ENCODE assay signal across 1 cellular context in genomic region chr1:203592156-203592555, GRCh38.
TF ChIP-seq lines count a peak whose summit lies in the region.

No MANE protein-coding gene starts in this region.

TF ChIP-seq in H1, 55 proteins besides CTCF, POLR2A, EP300 and RAD21:
- TF ChIP-seq CHD2 (IDR thresholded peaks at IDR 0.05; ENCODE audit: low read length) (no peak; the same call in 1 of the 2 replicates), ASH2L (IDR thresholded peaks at IDR 0.05; ENCODE audit: low read length) (peak; percentile 31), SRF (IDR thresholded peaks at IDR 0.05; ENCODE audit: low read depth, low read length) (no peak), CTBP2 (IDR thresholded peaks at IDR 0.05; ENCODE audit: borderline replicate concordance, insufficient read depth, insufficient read length, low read length) (no peak), YY1 (IDR thresholded peaks at IDR 0.05; ENCODE audit: low read depth, low read length) (0 out of 2 replicates have a peak, but pooled peaks have one; percentile 38), EZH2 (IDR thresholded peaks at IDR 0.05; ENCODE audit: low read depth, low read length, severe bottlenecking) (no peak), HDAC2 (IDR thresholded peaks at IDR 0.05; ENCODE audit: borderline replicate concordance in 1 of 2, low read depth in 2 of 2, low read length in 2 of 2) (peak; percentile 45 to 60; a peak in 1 of 4 replicates), EGR1 (IDR thresholded peaks at IDR 0.05; ENCODE audit: borderline replicate concordance, low read depth, low read length) (peak; percentile 83; the same call in 1 of the 2 replicates), KDM4A (IDR thresholded peaks at IDR 0.05; ENCODE audit: low read depth, low read length, severe bottlenecking) (no peak), POU5F1 (IDR thresholded peaks at IDR 0.05; ENCODE audit: low read depth, low read length) (no peak), RBBP5 (IDR thresholded peaks at IDR 0.05; ENCODE audit: borderline replicate concordance, low read depth, low read length) (0 out of 2 replicates have a peak, but pooled peaks have one; percentile 44), TBP (IDR thresholded peaks at IDR 0.05; ENCODE audit: low read depth, low read length) (0 out of 2 replicates have a peak, but pooled peaks have one; percentile 12), TAF1 (IDR thresholded peaks at IDR 0.05; ENCODE audit: low read depth, low read length) (no peak), SIN3A (conservative IDR thresholded peaks at IDR 0.05 in 1 of 2, IDR thresholded peaks at IDR 0.05 in 1 of 2; ENCODE audit: low read depth in 1 of 2, low read length in 2 of 2) (peak in 1 of 2 experiments; percentile 47; a peak in 1 of 4 replicates), PHF8 (conservative IDR thresholded peaks at IDR 0.05; ENCODE audit: low read depth, low read length) (no peak), GABPA (IDR thresholded peaks at IDR 0.05; ENCODE audit: borderline replicate concordance, insufficient read depth, low read length) (no peak)
